1 cellular context compared by ENCODE assay signal in genomic region chr17:80730739-80731138, GRCh38.
TF ChIP-seq lines count a peak whose summit lies in the region.

No MANE protein-coding gene starts in this region.

TF ChIP-seq in H1, 55 proteins besides CTCF, POLR2A, EP300 and RAD21 (continued from another document):
- TF ChIP-seq NANOG (IDR thresholded peaks at IDR 0.05; ENCODE audit: insufficient read depth, low read depth, low read length, poor library complexity, severe bottlenecking), result no peak
- TF ChIP-seq USF2 (IDR thresholded peaks at IDR 0.05; ENCODE audit: low read length), result no peak
- TF ChIP-seq CREB1 (IDR thresholded peaks at IDR 0.05), result no peak
- no peak for TF ChIP-seq RFX5 (IDR thresholded peaks at IDR 0.05; ENCODE audit: borderline replicate concordance, low read depth, low read length)
- TF ChIP-seq MAFK (IDR thresholded peaks at IDR 0.05; ENCODE audit: low read depth, low read length), result no peak
- TF ChIP-seq HDAC6 (IDR thresholded peaks at IDR 0.05; ENCODE audit: low read depth, low read length), result no peak
- TF ChIP-seq KDM4A (IDR thresholded peaks at IDR 0.05; ENCODE audit: low read depth, low read length, severe bottlenecking), result no peak
- TF ChIP-seq POU5F1 (IDR thresholded peaks at IDR 0.05; ENCODE audit: low read depth, low read length), result no peak
- TF ChIP-seq JUN (IDR thresholded peaks at IDR 0.05; ENCODE audit: low read depth, low read length), result no peak
- no peak for TF ChIP-seq RNF2 (IDR thresholded peaks at IDR 0.05; ENCODE audit: borderline replicate concordance, low read depth, low read length, missing control alignments, poor library complexity, severe bottlenecking)
- TF ChIP-seq ZNF274 (IDR thresholded peaks at IDR 0.05; ENCODE audit: borderline replicate concordance, extremely low read depth, low read length), result no peak
- TF ChIP-seq CHD1 (IDR thresholded peaks at IDR 0.05; ENCODE audit: low read depth, low read length), result no peak
- no peak for TF ChIP-seq FOSL1 (IDR thresholded peaks at IDR 0.05; ENCODE audit: insufficient read depth, low read depth, low read length)
- no peak for TF ChIP-seq SRF (IDR thresholded peaks at IDR 0.05; ENCODE audit: low read depth, low read length)
